In genomic region chr9:21598749-21599148, GRCh38 we compare ENCODE assay signal across 33 cellular contexts.
"Had no signal": no experiment of that assay in that cellular context is flagged by ENCODE, and none has a peak within 500 bp of the region (broad histone marks: within the 10 kb centered on the region; RNA-seq: fewer than 3 reads in every experiment).

No MANE protein-coding gene starts in this region.

- H3K9me3 ChIP-seq: adrenal gland, ascending aorta, body of pancreas, breast epithelium had no signal

- H3K27me3 ChIP-seq: ascending aorta, body of pancreas, brain microvascular endothelial cell, breast epithelium, cardiac muscle cell had no signal

- H3K4me1 ChIP-seq: adrenal gland, ascending aorta, body of pancreas, breast epithelium had no signal

- H3K4me3 ChIP-seq: adrenal gland, ascending aorta, body of pancreas, breast epithelium, cardiac muscle cell had no signal

- DNase-seq: activated effector memory CD4-positive, alpha-beta T cell treated with anti-CD3 and anti-CD28 coated beads, Interleukin-2, amount 50 U/mL, for 16 hours; activated effector memory CD4-positive, alpha-beta T cell treated with Interleukin-2 at 50 U/mL for 16 hours; activated gamma-delta T cell; activated gamma-delta T cell treated with Interleukin-2 at 50 U/mL for 16 hours; activated naive CD4-positive, alpha-beta T cell; activated naive CD4-positive, alpha-beta T cell treated with anti-CD3 and anti-CD28 coated beads for 36 hours; activated naive CD4-positive, alpha-beta T cell treated with anti-CD3 and anti-CD28 coated beads, Interleukin-2, amount 10 ng/mL, durations not matched to agents 7 days and 5 days; activated naive CD4-positive, alpha-beta T cell treated with anti-CD3 and anti-CD28 coated beads, Interleukin-2, amount 50 U/mL, for 16 hours; activated naive CD4-positive, alpha-beta T cell treated with Interleukin-2 at 50 U/mL for 16 hours; activated naive CD8-positive, alpha-beta T cell treated with anti-CD3 and anti-CD28 coated beads for 36 hours; activated naive CD8-positive, alpha-beta T cell treated with anti-CD3 and anti-CD28 coated beads, Interleukin-2, amount 10 ng/mL, durations not matched to agents 7 days and 5 days; activated naive CD8-positive, alpha-beta T cell treated with anti-CD3 and anti-CD28 coated beads, Interleukin-2, amount 50 U/mL, for 24 hours; activated T-cell treated with anti-CD3 and anti-CD28 coated beads, Interleukin-2, amount 50 U/mL, for 24 hours; activated T-cell treated with anti-CD3 and anti-CD28 coated beads, Interleukin-2, amount 50 U/mL, for 4 hours; activated T-cell treated with anti-CD3 and anti-CD28 coated beads, Interleukin-2, amount 50 U/mL, for 48 hours; activated T-cell treated with anti-CD3 and anti-CD28 coated beads, Interleukin-2, amount 50 U/mL, for 72 hours; adrenal gland; amniotic stem cell; amygdala; anterior cingulate cortex; aorta; body of pancreas; brain microvascular endothelial cell; caudate nucleus; central memory CD4-positive, alpha-beta T cell; cerebellar nuclear complex had no signal

- FAIRE-seq: astrocyte, bronchial epithelial cell had no signal

- ATAC-seq: activated naive CD4-positive, alpha-beta T cell treated with anti-CD3 and anti-CD28 coated beads, Interleukin-2, amount 50 U/mL, for 72 hours; activated naive CD8-positive, alpha-beta T cell treated with anti-CD3 and anti-CD28 coated beads, Interleukin-2, amount 50 U/mL, for 24 hours; activated T-cell treated with anti-CD3 and anti-CD28 coated beads, Interleukin-2, amount 50 U/mL, for 4 hours; activated T-cell treated with anti-CD3 and anti-CD28 coated beads, Interleukin-2, amount 50 U/mL, for 72 hours; activated T-helper 17 cell treated with anti-CD3 and anti-CD28 coated beads, Interleukin-2, amount 50 U/mL, for 72 hours; body of pancreas had no signal

- H3K36me3 ChIP-seq: adrenal gland, ascending aorta, brain microvascular endothelial cell, breast epithelium, cardiac muscle cell had no signal

- H3K27ac ChIP-seq: adrenal gland, ascending aorta, body of pancreas, brain microvascular endothelial cell, breast epithelium, cardiac muscle cell had no signal
